Comparison of ENCODE assay signal across 23 cellular contexts in genomic region chr5:115313052-115313451, GRCh38.
"Had no signal": no experiment of that assay in that cellular context is flagged by ENCODE, and none has a peak within 500 bp of the region (broad histone marks: within the 10 kb centered on the region; RNA-seq: fewer than 3 reads in every experiment).

No MANE protein-coding gene starts in this region.

- H3K27ac Mint-ChIP-seq: activated CD8-positive, alpha-beta T cell treated with anti-CD3 and anti-CD28 coated beads, Interleukin-2, amount 10 ng/mL, durations not matched to agents 7 days and 5 days; activated naive CD4-positive, alpha-beta T cell treated with anti-CD3 and anti-CD28 coated beads, Interleukin-2, amount 50 U/mL, for 72 hours; brain; naive thymus-derived CD8-positive, alpha-beta T cell; neural progenitor cell; progenitor cell of endocrine pancreas; stimulated activated naive B cell treated with anti-CD40 and anti-IgM and Interleukin-4, amounts not matched to agents 10 μg/mL and 1 μg/mL and 100 μg/mL, for 72 hours had no signal

- H3K27ac ChIP-seq: hepatocyte, left ventricle myocardium inferior, neural progenitor cell, sigmoid colon, testis, uterus had no signal

- H3K9me3 Mint-ChIP-seq: activated naive CD4-positive, alpha-beta T cell treated with anti-CD3 and anti-CD28 coated beads, Interleukin-2, amount 50 U/mL, for 72 hours; brain; naive thymus-derived CD8-positive, alpha-beta T cell; neural progenitor cell; stimulated activated naive B cell treated with anti-CD40 and anti-IgM and Interleukin-4, amounts not matched to agents 10 μg/mL and 1 μg/mL and 100 μg/mL, for 72 hours had no signal

- H3K9me3 ChIP-seq: left ventricle myocardium inferior, sigmoid colon, testis, uterus had no signal

- H3K4me1 ChIP-seq: testis, uterus had no signal

- H3K4me3 Mint-ChIP-seq: activated CD8-positive, alpha-beta T cell treated with anti-CD3 and anti-CD28 coated beads, Interleukin-2, amount 10 ng/mL, durations not matched to agents 7 days and 5 days; brain; naive thymus-derived CD8-positive, alpha-beta T cell; neural progenitor cell; stimulated activated naive B cell treated with anti-CD40 and anti-IgM and Interleukin-4, amounts not matched to agents 10 μg/mL and 1 μg/mL and 100 μg/mL, for 72 hours had no signal

- H3K36me3 ChIP-seq: left ventricle myocardium inferior, neural progenitor cell, sigmoid colon, uterus had no signal

- ATAC-seq: activated CD4-positive, CD25-positive, alpha-beta regulatory T cell treated with anti-CD3 and anti-CD28 coated beads, Interleukin-2, amount 50 U/mL, for 24 hours; activated CD8-positive, alpha-beta T cell treated with anti-CD3 and anti-CD28 coated beads, Interleukin-2, amount 10 ng/mL, durations not matched to agents 7 days and 5 days; activated naive CD4-positive, alpha-beta T cell treated with anti-CD3 and anti-CD28 coated beads, Interleukin-2, amount 50 U/mL, for 72 hours had no signal

- H3K27me3 ChIP-seq: hepatocyte, neural progenitor cell, testis, uterus had no signal

- H3K4me1 Mint-ChIP-seq: naive thymus-derived CD8-positive, alpha-beta T cell; neural progenitor cell; stimulated activated naive B cell treated with anti-CD40 and anti-IgM and Interleukin-4, amounts not matched to agents 10 μg/mL and 1 μg/mL and 100 μg/mL, for 72 hours had no signal

- H3K36me3 Mint-ChIP-seq: activated naive CD4-positive, alpha-beta T cell treated with anti-CD3 and anti-CD28 coated beads, Interleukin-2, amount 50 U/mL, for 72 hours; brain; naive thymus-derived CD8-positive, alpha-beta T cell; neural progenitor cell; stimulated activated naive B cell treated with anti-CD40 and anti-IgM and Interleukin-4, amounts not matched to agents 10 μg/mL and 1 μg/mL and 100 μg/mL, for 72 hours had no signal

- H3K9ac ChIP-seq: neural progenitor cell had no signal

- H3K4me3 ChIP-seq: hepatocyte, left ventricle myocardium inferior, neural progenitor cell, sigmoid colon, smooth muscle cell, testis, uterus had no signal

- DNase-seq: activated CD4-positive, alpha-beta T cell treated with anti-CD3 and anti-CD28 coated beads, Interleukin-2, amount 50 U/mL, for 1 hour; activated CD8-positive, alpha-beta T cell treated with anti-CD3 and anti-CD28 coated beads, Interleukin-2, amount 10 ng/mL, durations not matched to agents 7 days and 5 days; aorta; dermis blood vessel endothelial cell; effector CD8-positive, alpha-beta T cell; foreskin melanocyte; left ventricle myocardium inferior; naive thymus-derived CD8-positive, alpha-beta T cell; retina; sigmoid colon; stimulated activated CD4-positive, alpha-beta T cell treated with anti-CD3 and anti-CD28 coated beads, Interleukin-15, amount 100 ng/mL, for 24 hours; stimulated activated CD8-positive, alpha-beta memory T cell treated with anti-CD3 and anti-CD28 coated beads, Interleukin-4, amount 100 ng/mL, for 48 hours; stimulated activated naive B cell treated with anti-CD40 and anti-IgM and Interleukin-4, amounts not matched to agents 10 μg/mL and 1 μg/mL and 100 μg/mL, for 72 hours; testis; trophoblast cell; uterus had no signal
